Comparison of ENCODE assay signal across 1 cellular context in the genomic region with DNA sequence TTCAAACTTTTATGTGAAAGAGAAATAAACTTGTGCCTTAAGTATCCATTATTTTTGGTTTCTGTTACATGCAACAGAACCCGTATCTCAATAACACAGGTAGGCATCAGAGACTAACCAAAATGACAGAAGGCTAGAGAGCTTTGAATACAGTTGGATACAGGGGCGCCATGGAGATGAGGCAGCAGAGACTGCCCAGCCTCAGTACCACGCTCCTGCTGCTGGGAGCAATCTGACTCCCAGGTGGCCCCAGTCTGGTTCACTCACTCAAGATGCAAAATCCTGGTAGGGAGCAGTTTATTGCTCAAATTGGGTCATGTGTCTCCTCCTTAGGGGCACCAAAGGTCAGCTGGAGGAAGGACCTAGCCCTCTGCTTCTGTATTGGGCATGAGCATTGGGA.
TF ChIP-seq lines count a peak whose summit lies in the region.

No MANE protein-coding gene starts in this region.

TF ChIP-seq in H1, 55 proteins besides CTCF, POLR2A, EP300 and RAD21:
- no peak for TF ChIP-seq CREB1 (IDR thresholded peaks at IDR 0.05)
- no peak for TF ChIP-seq FOSL1 (IDR thresholded peaks at IDR 0.05; ENCODE audit: insufficient read depth, low read depth, low read length)
- TF ChIP-seq CTBP2 (IDR thresholded peaks at IDR 0.05; ENCODE audit: borderline replicate concordance, insufficient read depth, insufficient read length, low read length), result no peak
- TF ChIP-seq EGR1 (IDR thresholded peaks at IDR 0.05; ENCODE audit: borderline replicate concordance, low read depth, low read length), result no peak
- TF ChIP-seq CEBPB (IDR thresholded peaks at IDR 0.05; ENCODE audit: low read depth, low read length), result no peak
- TF ChIP-seq, protein P1, sequence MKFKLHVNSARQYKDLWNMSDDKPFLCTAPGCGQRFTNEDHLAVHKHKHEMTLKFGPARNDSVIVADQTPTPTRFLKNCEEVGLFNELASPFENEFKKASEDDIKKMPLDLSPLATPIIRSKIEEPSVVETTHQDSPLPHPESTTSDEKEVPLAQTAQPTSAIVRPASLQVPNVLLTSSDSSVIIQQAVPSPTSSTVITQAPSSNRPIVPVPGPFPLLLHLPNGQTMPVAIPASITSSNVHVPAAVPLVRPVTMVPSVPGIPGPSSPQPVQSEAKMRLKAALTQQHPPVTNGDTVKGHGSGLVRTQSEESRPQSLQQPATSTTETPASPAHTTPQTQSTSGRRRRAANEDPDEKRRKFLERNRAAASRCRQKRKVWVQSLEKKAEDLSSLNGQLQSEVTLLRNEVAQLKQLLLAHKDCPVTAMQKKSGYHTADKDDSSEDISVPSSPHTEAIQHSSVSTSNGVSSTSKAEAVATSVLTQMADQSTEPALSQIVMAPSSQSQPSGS (IDR thresholded peaks at IDR 0.05; ENCODE audit: low read length), result no peak
- TF ChIP-seq CBX8 (IDR thresholded peaks at IDR 0.05; ENCODE audit: borderline replicate concordance, low read depth, low read length), result no peak
- TF ChIP-seq, protein P2, sequence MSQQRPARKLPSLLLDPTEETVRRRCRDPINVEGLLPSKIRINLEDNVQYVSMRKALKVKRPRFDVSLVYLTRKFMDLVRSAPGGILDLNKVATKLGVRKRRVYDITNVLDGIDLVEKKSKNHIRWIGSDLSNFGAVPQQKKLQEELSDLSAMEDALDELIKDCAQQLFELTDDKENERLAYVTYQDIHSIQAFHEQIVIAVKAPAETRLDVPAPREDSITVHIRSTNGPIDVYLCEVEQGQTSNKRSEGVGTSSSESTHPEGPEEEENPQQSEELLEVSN (IDR thresholded peaks at IDR 0.05), result no peak
- no peak for TF ChIP-seq JUN (IDR thresholded peaks at IDR 0.05; ENCODE audit: low read depth, low read length)
- TF ChIP-seq KDM1A (IDR thresholded peaks at IDR 0.05; ENCODE audit: borderline replicate concordance, low read length), result no peak
- no peak for TF ChIP-seq KDM4A (IDR thresholded peaks at IDR 0.05; ENCODE audit: low read depth, low read length, severe bottlenecking)
TF ChIP-seq in H1: peak in this region for 0.
